ENCODE assay signal across 11 cellular contexts in the genomic region with DNA sequence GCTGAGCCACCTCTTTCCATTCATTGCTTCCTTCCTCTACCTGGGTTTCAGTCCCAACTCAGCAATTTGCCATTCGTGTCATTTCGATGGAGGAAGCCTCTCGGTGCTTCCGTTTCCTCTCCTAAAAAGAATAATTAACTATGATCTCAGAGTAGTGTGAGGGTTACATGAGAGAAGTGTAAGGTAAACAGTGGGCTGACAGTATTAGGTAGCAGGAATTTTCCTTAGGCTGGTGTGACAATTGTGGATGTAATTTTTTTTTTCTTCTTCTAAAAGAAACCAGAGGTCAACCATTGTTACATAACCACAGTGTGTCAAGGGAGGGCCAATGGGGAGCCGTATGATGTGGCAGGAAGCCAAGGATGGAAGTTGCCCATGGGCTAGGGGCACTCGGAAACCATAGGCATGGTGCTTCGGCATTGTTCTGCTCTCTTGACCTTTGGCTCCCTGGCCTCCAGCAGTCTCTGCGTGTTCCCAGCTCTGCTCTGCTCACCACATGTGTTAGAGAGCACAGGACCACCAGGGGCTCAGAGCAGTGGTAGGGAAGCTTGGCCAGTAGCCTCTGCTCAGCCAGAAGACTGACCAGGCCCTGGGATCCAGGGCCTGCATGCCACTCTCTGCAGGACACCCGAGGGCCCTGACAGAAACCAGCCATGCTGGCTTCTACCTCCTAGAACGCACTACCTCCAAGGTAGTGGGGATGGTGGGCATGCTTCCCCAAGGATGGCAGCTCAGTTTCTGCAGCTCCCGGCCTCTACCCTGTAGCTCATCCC. TPM values are rescaled to one million over a fixed set of nuclear protein-coding genes. Genes with fewer than 3 reads are reported as not detected.
DNase-seq lines count a peak whose midpoint lies in the region; ATAC-seq and TF ChIP-seq lines count a peak whose summit lies in the region.
"Had no signal": no experiment of that assay in that cellular context is flagged by ENCODE, and none has a peak within 500 bp of the region (broad histone marks: within the 10 kb centered on the region; RNA-seq: fewer than 3 reads in every experiment).

No MANE protein-coding gene starts in this region.

- DNase-seq in activated CD8-positive, alpha-beta memory T cell treated with anti-CD3 and anti-CD28 coated beads, Interleukin-2, amount 50 U/mL, for 48 hours, result peak; percentile 47
- DNase-seq in activated CD8-positive, alpha-beta memory T cell treated with anti-CD3 and anti-CD28 coated beads, Interleukin-2, amount 50 U/mL, for 4 hours, result no peak
- DNase-seq in NCI-H510A (lab: John Stamatoyannopoulos, UW) (peak; percentile 15), spleen (no peak), retina (no peak), germinal center (ENCODE audit: low spot score) (no peak)
- DNase-seq: NCI-H1048, nucleus accumbens had no signal

- H3K36me3 Mint-ChIP-seq in brain, result no peaks in the 10 kb centered on the region

- intact Hi-C loops in spleen (cut with DNase I; ENCODE audit: low total_unique reads), result loop anchor here (5.0 kb wide), 1 partner anchor 57 kb away; a partner anchor contains a TSS

- no peak overlapping the region for H3K4me3 ChIP-seq in spleen
- H3K4me3 ChIP-seq: breast epithelium had no signal

- H3K4me3 Mint-ChIP-seq in brain, result peak overlapping the region; percentile 44 to 72 (median 66)

- H3K9me3 Mint-ChIP-seq in brain, result peaks cover 0 to 3% (median 0%) of the 10 kb centered on the region in 5 experiments

- no peaks in the 10 kb centered on the region for H3K27me3 Mint-ChIP-seq in brain

- no peak for TF ChIP-seq CTCF in brain (conservative IDR thresholded peaks at IDR 0.05)
- no peak for TF ChIP-seq CTCF in spleen (IDR thresholded peaks at IDR 0.05 in 8 of 11, conservative IDR thresholded peaks at IDR 0.05 in 3 of 11)

- no peak for ATAC-seq in HG02571 (IDR thresholded peaks at IDR 0.05; ENCODE audit: unreplicated experiment)

- peak overlapping the region; percentile 40 to 83 (median 67) for H3K27ac Mint-ChIP-seq in brain

- peaks cover 45% of the 10 kb centered on the region for H3K4me1 Mint-ChIP-seq in brain

- H3K4me1 ChIP-seq in spleen, result peaks cover 18 to 58% (median 40%) of the 10 kb centered on the region in 6 donors
- H3K4me1 ChIP-seq: breast epithelium had no signal

- TF ChIP-seq POLR2A in spleen (IDR thresholded peaks at IDR 0.05), result no peak

- H3K27ac ChIP-seq in spleen, result peak overlapping the region in 6 of 8 donors; percentile 34 to 81 (median 54)
- H3K27ac ChIP-seq: breast epithelium had no signal

- 40 to 51% (median 47%) methylated on average over 10 to 11 of the region's 11 CpGs for WGBS in spleen, 5 donors

- H3K9me3 ChIP-seq in spleen, result no peaks in the 10 kb centered on the region
- H3K9me3 ChIP-seq: breast epithelium had no signal

- H3K36me3 ChIP-seq in spleen, result no peaks in the 10 kb centered on the region
- H3K36me3 ChIP-seq: breast epithelium had no signal

- peaks cover 0 to 9% (median 0%) of the 10 kb centered on the region in 7 donors for H3K27me3 ChIP-seq in spleen (replicated peaks in 1 of 7)
- H3K27me3 ChIP-seq: breast epithelium had no signal

RNA-seq across cellular contexts. Expression of a gene that starts 2.0 kb away (rescaled TPM):
- polyA plus RNA-seq in brain (ENCODE audit: insufficient read depth, low read depth, low replicate concordance) (141 TPM), spleen (10 to 100 TPM in 1 of 3 donors, 1 to 10 TPM in 2; 5.8 to 27.5 (median 8.1) TPM)
- 10 to 100 TPM in 5 of 7 donors, 1 to 10 TPM in 2; 5.5 to 37.5 (median 14.4) TPM for total RNA-seq in spleen

RNA-seq across cellular contexts. Expression of a gene that starts 23.5 kb away (rescaled TPM):
- polyA plus RNA-seq in brain (ENCODE audit: insufficient read depth, low read depth, low replicate concordance), result 50.5 TPM
- 100 to 1,000 TPM; 287 to 537 (median 336) TPM for total RNA-seq in spleen
- polyA plus RNA-seq in spleen, result 100 to 1,000 TPM in 2 of 3 donors, 10 to 100 TPM in 1; 49.3 to 131 (median 107) TPM

RNA-seq across cellular contexts. Expression of a gene that starts 55.2 kb away (rescaled TPM):
- polyA plus RNA-seq in brain (ENCODE audit: insufficient read depth, low read depth, low replicate concordance) (not detected), spleen (1 to 10 TPM in 1 of 3 donors, under 1 TPM in 2; 0.20 to 1.1 (median 0.33) TPM)
- 10 to 100 TPM in 4 of 7 donors, 1 to 10 TPM in 3; 7.3 to 15.0 (median 10.4) TPM for total RNA-seq in spleen
- total RNA-seq: breast epithelium had no signal

Comparison
In these comparisons a context has a peak if more than half of its experiments do, and no peak if none do; other contexts are left out.
1. DNase-seq: peak in activated CD8-positive, alpha-beta memory T cell treated with anti-CD3 and anti-CD28 coated beads, Interleukin-2, amount 50 U/mL, for 48 hours (single experiment) and NCI-H510A (single experiment); none in activated CD8-positive, alpha-beta memory T cell treated with anti-CD3 and anti-CD28 coated beads, Interleukin-2, amount 50 U/mL, for 4 hours (single experiment), spleen (single experiment), retina (single experiment) and germinal center (single experiment).